In the genomic region with DNA sequence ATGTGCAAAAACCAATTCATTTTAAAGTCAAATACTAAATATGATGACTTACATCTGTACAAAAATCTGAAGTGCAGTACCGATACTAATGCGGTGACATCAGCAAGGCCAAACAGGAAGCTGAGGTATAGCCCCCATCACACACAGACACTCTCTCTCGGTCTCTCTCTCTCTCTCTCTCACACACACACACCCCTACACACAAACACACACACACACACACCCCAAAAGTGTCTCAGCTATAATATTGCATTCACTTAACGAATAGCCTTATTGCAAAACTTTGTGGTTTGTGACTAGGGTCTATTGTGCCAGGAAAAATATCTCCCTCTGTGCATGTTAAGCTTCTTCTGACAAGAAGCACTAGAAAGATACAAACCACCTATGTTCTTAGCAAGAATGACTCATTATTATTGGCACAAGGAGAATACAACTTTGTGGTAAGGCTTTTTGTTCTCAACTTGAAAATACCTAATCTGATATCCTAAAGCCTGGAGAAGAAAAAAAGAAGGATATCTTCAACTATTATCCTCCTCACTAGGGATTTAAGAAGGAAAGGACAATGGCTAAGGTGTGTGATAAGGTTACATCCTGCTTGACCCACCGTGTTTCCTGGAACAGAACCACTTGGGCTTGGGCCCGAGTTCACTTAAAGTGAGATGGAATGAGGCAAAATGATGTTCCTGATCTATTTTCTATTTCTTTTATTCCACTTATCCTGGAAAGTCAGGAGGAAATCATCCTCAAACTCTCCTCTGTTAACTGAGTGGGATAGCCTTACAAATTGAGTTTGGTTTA, we compare ENCODE assay signal across 8 cellular contexts.
DNase-seq lines count a peak whose midpoint lies in the region; ATAC-seq and TF ChIP-seq lines count a peak whose summit lies in the region.

No MANE protein-coding gene starts in this region.

- H3K9me3 Mint-ChIP-seq in activated T-cell treated with anti-CD3 and anti-CD28 coated beads, Interleukin-2, amount 50 U/mL, for 72 hours = no peaks in the 10 kb centered on the region

- peaks cover 10% of the 10 kb centered on the region for H3K27me3 Mint-ChIP-seq in activated T-cell treated with anti-CD3 and anti-CD28 coated beads, Interleukin-2, amount 50 U/mL, for 72 hours (ENCODE audit: low read depth)

- no peaks in the 10 kb centered on the region for H3K27me3 ChIP-seq in left ventricle myocardium inferior (ENCODE audit: low read depth)

- H3K4me3 ChIP-seq in left ventricle myocardium inferior = no peak overlapping the region

- peaks cover 8 to 18% of the 10 kb centered on the region in 2 donors for H3K36me3 Mint-ChIP-seq in activated T-cell treated with anti-CD3 and anti-CD28 coated beads, Interleukin-2, amount 50 U/mL, for 72 hours (ENCODE audit: insufficient read depth in 2 of 2)

- peak; percentile 93 for ATAC-seq in GM21619 (IDR thresholded peaks at IDR 0.05; ENCODE audit: unreplicated experiment)
- ATAC-seq in activated T-cell treated with anti-CD3 and anti-CD28 coated beads, Interleukin-2, amount 50 U/mL, for 72 hours (replicated peaks in 1 of 2) = peak; percentile 82 to 87

- H3K27ac ChIP-seq in left ventricle myocardium inferior (replicated peaks) = peak overlapping the region; percentile 40

- no peaks in the 10 kb centered on the region for H3K9me3 ChIP-seq in left ventricle myocardium inferior (replicated peaks)

- TF ChIP-seq CTCF in left ventricle myocardium inferior (IDR thresholded peaks at IDR 0.05; ENCODE audit: borderline replicate concordance) = no peak

- DNase-seq in EL = peak; percentile 84
- DNase-seq in LHCN-M2 (ENCODE audit: low read depth) = peak; percentile 89
- peak; percentile 71 to 78 for DNase-seq in activated T-cell treated with anti-CD3 and anti-CD28 coated beads, Interleukin-2, amount 50 U/mL, for 72 hours
- DNase-seq in left ventricle myocardium inferior = no peak
- peak; percentile 47 for DNase-seq in stimulated activated naive CD4-positive, alpha-beta T cell treated with Interleukin-2 at 50 U/mL for 16 hours (lab: John Stamatoyannopoulos, UW)
- no peak for DNase-seq in NCI-H526 treated with DMSO at 0.1 percent for 48 hours (lab: John Stamatoyannopoulos, UW)
- DNase-seq in SHP77 treated with DMSO at 0.1 percent for 48 hours (lab: John Stamatoyannopoulos, UW) = no peak

- intact Hi-C loops in left ventricle myocardium inferior (cut with micrococcal nuclease) = no loop called here

- no peaks in the 10 kb centered on the region for H3K36me3 ChIP-seq in left ventricle myocardium inferior

- peak overlapping the region; percentile 65 for H3K27ac Mint-ChIP-seq in activated T-cell treated with anti-CD3 and anti-CD28 coated beads, Interleukin-2, amount 50 U/mL, for 72 hours

- peaks cover 60% of the 10 kb centered on the region for H3K4me1 Mint-ChIP-seq in activated T-cell treated with anti-CD3 and anti-CD28 coated beads, Interleukin-2, amount 50 U/mL, for 72 hours (ENCODE audit: low read depth)

- peak overlapping the region; percentile 78 to 90 for H3K4me3 Mint-ChIP-seq in activated T-cell treated with anti-CD3 and anti-CD28 coated beads, Interleukin-2, amount 50 U/mL, for 72 hours

- H3K4me1 ChIP-seq in left ventricle myocardium inferior = peaks cover 54% of the 10 kb centered on the region

Comparison
In these comparisons a context has a peak if more than half of its experiments do, and no peak if none do; other contexts are left out.
1. DNase-seq: peak in EL (single experiment), LHCN-M2 (single experiment), activated T-cell treated with anti-CD3 and anti-CD28 coated beads, Interleukin-2, amount 50 U/mL, for 72 hours (2 of 2) and stimulated activated naive CD4-positive, alpha-beta T cell treated with Interleukin-2 at 50 U/mL for 16 hours (single experiment); none in left ventricle myocardium inferior (single experiment), NCI-H526 treated with DMSO at 0.1 percent for 48 hours (single experiment) and SHP77 treated with DMSO at 0.1 percent for 48 hours (single experiment).